9 cellular contexts compared by ENCODE assay signal in genomic region chr2:218282173-218282991, GRCh38. TPM values are rescaled to one million over a fixed set of nuclear protein-coding genes. Genes with fewer than 3 reads are reported as not detected.
A peak's percentile ranks its signal among the peaks of the same experiment; 100 is the strongest.
DNase-seq lines count a peak whose midpoint lies in the region; ATAC-seq and TF ChIP-seq lines count a peak whose summit lies in the region.
"Had no signal": no experiment of that assay in that cellular context is flagged by ENCODE, and none has a peak within 500 bp of the region (broad histone marks: within the 10 kb centered on the region; RNA-seq: fewer than 3 reads in every experiment).

No MANE protein-coding gene starts in this region.

- H3K18ac ChIP-seq in trophoblast cell (ENCODE audit: low read length): peak overlapping the region; percentile 88

- H2AK5ac ChIP-seq in trophoblast cell (ENCODE audit: low read length): peak overlapping the region; percentile 95

- H4K20me1 ChIP-seq in MM.1S (ENCODE audit: insufficient read depth, low read length): no peaks in the 10 kb centered on the region

- H3K4me1 ChIP-seq in trophoblast cell (ENCODE audit: control insufficient read depth in 1 of 2, insufficient read depth in 2 of 2, low read length in 2 of 2): peaks cover 44 to 53% of the 10 kb centered on the region in 2 experiments
- H3K4me1 ChIP-seq in MM.1S (ENCODE audit: low read length): peaks cover 22% of the 10 kb centered on the region

- H3K36me3 Mint-ChIP-seq in CD4-positive, alpha-beta T cell (ENCODE audit: low read depth): peaks cover 68% of the 10 kb centered on the region

- H3K27ac ChIP-seq in CD4-positive, alpha-beta T cell (ENCODE audit: low read depth, low read length): peak overlapping the region; percentile 50
- H3K27ac ChIP-seq in VCaP (peak overlapping the region; percentile 65), trophoblast cell (ENCODE audit: low read depth, low read length) (peak overlapping the region; percentile 97), MM.1S (ENCODE audit: low read length) (no peak overlapping the region)

- peak overlapping the region; percentile 89 for H2BK12ac ChIP-seq in trophoblast cell (ENCODE audit: low read length)

- H3K79me2 ChIP-seq in trophoblast cell (ENCODE audit: control insufficient read depth, insufficient read depth, low read length, poor library complexity): peaks cover 23% of the 10 kb centered on the region
- peaks cover 61% of the 10 kb centered on the region for H3K79me2 ChIP-seq in MM.1S (ENCODE audit: low read length)

- peak overlapping the region; percentile 96 for H2BK5ac ChIP-seq in trophoblast cell (ENCODE audit: low read depth, low read length, poor library complexity)

- peak overlapping the region; percentile 91 for H3K14ac ChIP-seq in trophoblast cell (ENCODE audit: low read length)

- peak overlapping the region; percentile 23 for H2AFZ ChIP-seq in trophoblast cell (ENCODE audit: insufficient read depth, low read length, poor library complexity)
- no peak overlapping the region for H2AFZ ChIP-seq in MM.1S (ENCODE audit: low read length)

- ATAC-seq in CD4-positive, alpha-beta T cell (ENCODE audit: poor library complexity): no peak

- peak overlapping the region; percentile 98 for H4K91ac ChIP-seq in trophoblast cell (ENCODE audit: low read depth, low read length)

- H3K27me3 ChIP-seq in CD4-positive, alpha-beta T cell (ENCODE audit: control insufficient read depth, insufficient read depth, low read length): no peaks in the 10 kb centered on the region
- H3K27me3 ChIP-seq in trophoblast cell (ENCODE audit: insufficient read depth, low read length): no peaks in the 10 kb centered on the region
- no peaks in the 10 kb centered on the region for H3K27me3 ChIP-seq in MM.1S (replicated peaks; ENCODE audit: insufficient read depth, low read length)

- no peak for DNase-seq in CD4-positive, alpha-beta T cell
- DNase-seq in fibroblast of peridontal ligament (ENCODE audit: extremely low read depth) (peak; percentile 36), trophoblast cell (peak; percentile 96 to 97), GM10248 (ENCODE audit: extremely low spot score) (no peak), NCI-H1436 (lab: John Stamatoyannopoulos, UW) (no peak), MM.1S (no peak)
- DNase-seq in stimulated activated CD4-positive, alpha-beta T cell treated with anti-CD3 and anti-CD28 coated beads, Interleukin-12 subunit alpha, Interleukin-12 subunit beta, amount 100 ng/mL, for 4 hours: no peak

- H3K4ac ChIP-seq in trophoblast cell (ENCODE audit: low read depth, low read length): peak overlapping the region; percentile 82

- intact Hi-C loops in CD4-positive, alpha-beta T cell (cut with DNase I, micrococcal nuclease): loop anchor here in 1 of 2 experiments (10.0 kb wide), 1 partner anchor 362 kb away; no protein-coding TSS in a partner anchor

- POLR2A ChIA-PET in CD4-positive, alpha-beta T cell (lab: Charles Lee): interaction anchor here (0.6 to 11.6 kb wide), 4 partner anchors 8 to 1103 kb away, joined by 3 to 221 read pairs (median 3); partner anchors contain the start of genes AAMP and PNKD
- POLR2A ChIA-PET in GM10248 (lab: Yijun Ruan, JAX): no interaction called here

- no peak overlapping the region for H3K4me3 Mint-ChIP-seq in CD4-positive, alpha-beta T cell

- H3F3A ChIP-seq in MM.1S (ENCODE audit: insufficient read depth, low read length): peaks cover 24% of the 10 kb centered on the region

- H3K79me1 ChIP-seq in trophoblast cell (ENCODE audit: low read length): peaks cover 40% of the 10 kb centered on the region

- H3K23ac ChIP-seq in trophoblast cell (ENCODE audit: low read length): no peak overlapping the region

- H3K36me3 ChIP-seq in trophoblast cell (ENCODE audit: control insufficient read depth in 1 of 2, insufficient read depth in 2 of 2, low read length in 2 of 2) (peaks cover 40% of the 10 kb centered on the region in 2 experiments), MM.1S (replicated peaks; ENCODE audit: insufficient read depth, low read length) (0 out of 2 replicates have a peak, but pooled peaks cover 4% of the 10 kb centered on the region)

- H2BK120ac ChIP-seq in trophoblast cell (ENCODE audit: insufficient read depth, low read length, poor library complexity): peak overlapping the region; percentile 97

- no peaks in the 10 kb centered on the region for H3K9me3 Mint-ChIP-seq in CD4-positive, alpha-beta T cell

- no peaks in the 10 kb centered on the region for H3K9me3 ChIP-seq in CD4-positive, alpha-beta T cell (ENCODE audit: control insufficient read depth, low read length)
- H3K9me3 ChIP-seq in trophoblast cell (ENCODE audit: insufficient read depth, low read depth, low read length): peaks cover 3% of the 10 kb centered on the region
- H3K9me3 ChIP-seq in MM.1S (replicated peaks; ENCODE audit: insufficient read depth, low read length): no peaks in the 10 kb centered on the region

- peak overlapping the region; percentile 81 for H4K8ac ChIP-seq in trophoblast cell (ENCODE audit: low read depth, low read length)

- peak overlapping the region; percentile 99 for H3K27ac Mint-ChIP-seq in CD4-positive, alpha-beta T cell

- WGBS in trophoblast cell (ENCODE audit: extremely low coverage, insufficient coverage, insufficient read length): no CpG with 5 or more reads among the region's 17 CpGs

- no peaks in the 10 kb centered on the region for H3K27me3 Mint-ChIP-seq in CD4-positive, alpha-beta T cell

- H3K4me3 ChIP-seq in trophoblast cell (ENCODE audit: low read depth, low read length) (no peak overlapping the region), MM.1S (ENCODE audit: low read length) (no peak overlapping the region)

- peak overlapping the region; percentile 71 for H4K12ac ChIP-seq in trophoblast cell (ENCODE audit: low read depth, low read length)

- no peak for TF ChIP-seq CTCF in CD4-positive, alpha-beta T cell (IDR thresholded peaks at IDR 0.05)
- TF ChIP-seq CTCF in VCaP (conservative IDR thresholded peaks at IDR 0.05): no peak
- TF ChIP-seq CTCF in GM10248 (IDR thresholded peaks at IDR 0.05; ENCODE audit: control extremely low read depth, extremely low read depth, low read depth, missing control alignments): no peak
- no peak for TF ChIP-seq CTCF in MM.1S (IDR thresholded peaks at IDR 0.05; ENCODE audit: low read length)

- H3K9me2 ChIP-seq in MM.1S (replicated peaks; ENCODE audit: insufficient read depth, low read length): no peaks in the 10 kb centered on the region

- peaks cover 71% of the 10 kb centered on the region for H3K4me1 Mint-ChIP-seq in CD4-positive, alpha-beta T cell (ENCODE audit: low read depth)

- H3K9ac ChIP-seq in trophoblast cell (ENCODE audit: low read length): peak overlapping the region; percentile 29
- no peak overlapping the region for H3K9ac ChIP-seq in MM.1S (ENCODE audit: low read length)

- peak overlapping the region; percentile 41 for H3K4me2 ChIP-seq in trophoblast cell (ENCODE audit: low read length)
- H3K4me2 ChIP-seq in MM.1S (ENCODE audit: low read depth, low read length): no peak overlapping the region

- CTCF ChIA-PET in CD4-positive, alpha-beta T cell (lab: Charles Lee): interaction anchor here (1.8 kb wide), 1 partner anchor 10 kb away, joined by 8 read pairs; no protein-coding TSS in a partner anchor
- CTCF ChIA-PET in GM10248 (lab: Yijun Ruan, JAX): interaction anchor here (0.9 to 7.9 kb wide), 3 partner anchors 10 to 18 kb away, joined by 3 to 115 read pairs (median 3); partner anchors contain the start of genes AAMP and PNKD

RNA-seq across cellular contexts. Expression of gene TMBIM1, which starts 9.9 kb away (rescaled TPM):
- total RNA-seq in CD4-positive, alpha-beta T cell: 100 to 1,000 TPM in 1 of 2 experiments, 10 to 100 TPM in 1; 99.2 to 102 TPM
- 192 and 203 TPM in 2 replicates for polyA plus RNA-seq in trophoblast cell (2013)

RNA-seq across cellular contexts. Expression of gene PNKD, which starts 12.1 kb away (rescaled TPM):
- 10 to 100 TPM in 1 of 2 experiments, 1 to 10 TPM in 1; 9.2 to 10.6 TPM for total RNA-seq in CD4-positive, alpha-beta T cell
- 62.6 and 65.9 TPM in 2 replicates for polyA plus RNA-seq in trophoblast cell (2013)

RNA-seq across cellular contexts. Expression of gene AAMP, which starts 12.4 kb away (rescaled TPM):
- total RNA-seq in CD4-positive, alpha-beta T cell: 10 to 100 TPM; 40.2 to 42.5 TPM
- polyA plus RNA-seq in trophoblast cell (2013): 66.7 and 67.0 TPM in 2 replicates

RNA-seq across cellular contexts. Expression of gene GPBAR1, which starts 21.6 kb away (rescaled TPM):
- total RNA-seq in CD4-positive, alpha-beta T cell: 1 to 10 TPM; 1.6 to 1.8 TPM
- 0.23 and 0.40 TPM in 2 replicates for polyA plus RNA-seq in trophoblast cell (2013)
- total RNA-seq: dermis microvascular lymphatic vessel endothelial cell had no signal

Comparison
In these comparisons a context has a peak if more than half of its experiments do, and no peak if none do; other contexts are left out.
1. DNase-seq: peak in fibroblast of peridontal ligament (single experiment) and trophoblast cell (2 of 2); none in CD4-positive, alpha-beta T cell (0 of 10), stimulated activated CD4-positive, alpha-beta T cell treated with anti-CD3 and anti-CD28 coated beads, Interleukin-12 subunit alpha, Interleukin-12 subunit beta, amount 100 ng/mL, for 4 hours (single experiment), GM10248 (single experiment), NCI-H1436 (single experiment) and MM.1S (single experiment).